Comparison of ENCODE assay signal across 40 cellular contexts in the genomic region with DNA sequence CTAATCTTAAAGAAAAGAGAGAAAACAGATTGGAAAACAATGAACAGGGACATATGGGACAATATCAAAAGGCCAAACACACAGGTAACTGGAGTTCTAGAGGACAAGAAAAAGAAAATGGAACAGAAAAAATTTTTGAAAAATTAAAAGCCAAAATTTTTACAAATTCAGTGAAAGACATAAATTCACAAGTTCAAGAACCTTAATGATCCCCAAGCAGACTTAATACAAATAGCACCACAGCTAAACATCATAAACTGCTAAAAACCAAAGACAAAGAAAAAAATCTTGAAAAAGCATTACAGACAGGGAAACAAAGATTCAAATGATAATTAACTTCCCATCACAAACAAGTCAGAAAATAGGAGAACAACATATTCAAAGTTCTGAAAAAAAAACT.
"Had no signal": no experiment of that assay in that cellular context is flagged by ENCODE, and none has a peak within 500 bp of the region (broad histone marks: within the 10 kb centered on the region; RNA-seq: fewer than 3 reads in every experiment).

No MANE protein-coding gene starts in this region.

- ATAC-seq: activated naive CD4-positive, alpha-beta T cell treated with anti-CD3 and anti-CD28 coated beads, Interleukin-2, amount 50 U/mL, for 72 hours; activated naive CD8-positive, alpha-beta T cell treated with anti-CD3 and anti-CD28 coated beads, Interleukin-2, amount 50 U/mL, for 24 hours; activated T-cell treated with anti-CD3 and anti-CD28 coated beads, Interleukin-2, amount 50 U/mL, for 4 hours; activated T-cell treated with anti-CD3 and anti-CD28 coated beads, Interleukin-2, amount 50 U/mL, for 72 hours; activated T-helper 17 cell treated with anti-CD3 and anti-CD28 coated beads, Interleukin-2, amount 50 U/mL, for 72 hours; body of pancreas had no signal

- H3K27me3 ChIP-seq: adrenal gland, ascending aorta, body of pancreas, brain microvascular endothelial cell, breast epithelium had no signal

- H3K9me3 ChIP-seq: body of pancreas, breast epithelium had no signal

- H3K4me3 Mint-ChIP-seq: activated naive CD4-positive, alpha-beta T cell treated with anti-CD3 and anti-CD28 coated beads for 36 hours; activated naive CD4-positive, alpha-beta T cell treated with anti-CD3 and anti-CD28 coated beads, Interleukin-2, amount 10 ng/mL, durations not matched to agents 7 days and 5 days; activated naive CD4-positive, alpha-beta T cell treated with anti-CD3 and anti-CD28 coated beads, Interleukin-2, amount 50 U/mL, for 24 hours; activated naive CD8-positive, alpha-beta T cell; activated naive CD8-positive, alpha-beta T cell treated with anti-CD3 and anti-CD28 coated beads for 36 hours; activated naive CD8-positive, alpha-beta T cell treated with anti-CD3 and anti-CD28 coated beads, Interleukin-2, amount 10 ng/mL, durations not matched to agents 7 days and 5 days; activated naive CD8-positive, alpha-beta T cell treated with anti-CD3 and anti-CD28 coated beads, Interleukin-2, amount 50 U/mL, for 24 hours; activated T-cell treated with anti-CD3 and anti-CD28 coated beads, Interleukin-2, amount 50 U/mL, for 24 hours; activated T-cell treated with anti-CD3 and anti-CD28 coated beads, Interleukin-2, amount 50 U/mL, for 4 hours; activated T-cell treated with anti-CD3 and anti-CD28 coated beads, Interleukin-2, amount 50 U/mL, for 72 hours; activated T-helper 1 cell treated with anti-CD3 and anti-CD28 coated beads, Interleukin-12 subunit alpha, Interleukin-12 subunit beta, Interleukin-2, Interleukin-4 antibody, amounts not matched to agents 30 ng/mL and 10 ng/mL and 1 ng/mL, durations not matched to agents 14 hours and 24 hours and 36 hours; activated T-helper 17 cell treated with anti-CD3 and anti-CD28 coated beads, Interleukin-2, amount 50 U/mL, for 72 hours; brain; central memory CD8-positive, alpha-beta T cell had no signal

- H3K4me3 ChIP-seq: adrenal gland, ascending aorta, body of pancreas, breast epithelium, cardiac muscle cell had no signal

- H3K4me1 ChIP-seq: adrenal gland, ascending aorta, body of pancreas, breast epithelium had no signal

- FAIRE-seq: astrocyte, bronchial epithelial cell had no signal

- DNase-seq: activated effector memory CD4-positive, alpha-beta T cell treated with anti-CD3 and anti-CD28 coated beads, Interleukin-2, amount 50 U/mL, for 16 hours; activated effector memory CD4-positive, alpha-beta T cell treated with Interleukin-2 at 50 U/mL for 16 hours; activated gamma-delta T cell; activated gamma-delta T cell treated with Interleukin-2 at 50 U/mL for 16 hours; activated naive CD4-positive, alpha-beta T cell; activated naive CD4-positive, alpha-beta T cell treated with anti-CD3 and anti-CD28 coated beads for 36 hours; activated naive CD4-positive, alpha-beta T cell treated with anti-CD3 and anti-CD28 coated beads, Interleukin-2, amount 10 ng/mL, durations not matched to agents 7 days and 5 days; activated naive CD4-positive, alpha-beta T cell treated with anti-CD3 and anti-CD28 coated beads, Interleukin-2, amount 50 U/mL, for 16 hours; activated naive CD4-positive, alpha-beta T cell treated with Interleukin-2 at 50 U/mL for 16 hours; activated naive CD8-positive, alpha-beta T cell treated with anti-CD3 and anti-CD28 coated beads for 36 hours; activated naive CD8-positive, alpha-beta T cell treated with anti-CD3 and anti-CD28 coated beads, Interleukin-2, amount 10 ng/mL, durations not matched to agents 7 days and 5 days; activated naive CD8-positive, alpha-beta T cell treated with anti-CD3 and anti-CD28 coated beads, Interleukin-2, amount 50 U/mL, for 24 hours; activated T-cell treated with anti-CD3 and anti-CD28 coated beads, Interleukin-2, amount 50 U/mL, for 1 hour; activated T-cell treated with anti-CD3 and anti-CD28 coated beads, Interleukin-2, amount 50 U/mL, for 24 hours; activated T-cell treated with anti-CD3 and anti-CD28 coated beads, Interleukin-2, amount 50 U/mL, for 4 hours; activated T-cell treated with anti-CD3 and anti-CD28 coated beads, Interleukin-2, amount 50 U/mL, for 48 hours; activated T-cell treated with anti-CD3 and anti-CD28 coated beads, Interleukin-2, amount 50 U/mL, for 72 hours; adrenal gland; amniotic stem cell; amygdala; anterior cingulate cortex; aorta; body of pancreas; brain microvascular endothelial cell; caudate nucleus; central memory CD4-positive, alpha-beta T cell; cerebellar nuclear complex had no signal

- H3K36me3 ChIP-seq: adrenal gland, ascending aorta, brain microvascular endothelial cell, breast epithelium, cardiac muscle cell had no signal

- H3K27me3 Mint-ChIP-seq: activated naive CD8-positive, alpha-beta T cell; activated naive CD8-positive, alpha-beta T cell treated with anti-CD3 and anti-CD28 coated beads for 36 hours; activated naive CD8-positive, alpha-beta T cell treated with anti-CD3 and anti-CD28 coated beads, Interleukin-2, amount 50 U/mL, for 24 hours had no signal

- H3K9me3 Mint-ChIP-seq: activated naive CD4-positive, alpha-beta T cell treated with anti-CD3 and anti-CD28 coated beads for 36 hours; activated naive CD4-positive, alpha-beta T cell treated with anti-CD3 and anti-CD28 coated beads, Interleukin-2, amount 10 ng/mL, durations not matched to agents 7 days and 5 days; activated naive CD4-positive, alpha-beta T cell treated with anti-CD3 and anti-CD28 coated beads, Interleukin-2, amount 50 U/mL, for 24 hours; activated naive CD8-positive, alpha-beta T cell treated with anti-CD3 and anti-CD28 coated beads, Interleukin-2, amount 50 U/mL, for 24 hours; activated T-cell treated with anti-CD3 and anti-CD28 coated beads, Interleukin-2, amount 50 U/mL, for 24 hours; activated T-cell treated with anti-CD3 and anti-CD28 coated beads, Interleukin-2, amount 50 U/mL, for 4 hours; activated T-cell treated with anti-CD3 and anti-CD28 coated beads, Interleukin-2, amount 50 U/mL, for 72 hours; activated T-helper 1 cell treated with anti-CD3 and anti-CD28 coated beads, Interleukin-12 subunit alpha, Interleukin-12 subunit beta, Interleukin-2, Interleukin-4 antibody, amounts not matched to agents 30 ng/mL and 10 ng/mL and 1 ng/mL, durations not matched to agents 14 hours and 24 hours and 36 hours; activated T-helper 17 cell treated with anti-CD3 and anti-CD28 coated beads, Interleukin-2, amount 50 U/mL, for 72 hours; activated T-helper 2 cell treated with anti-CD3 and anti-CD28 coated beads, Interferon-gamma antibody, Interleukin-2, Interleukin-4, amounts not matched to agents 10 μg/mL and 5 μg/mL and 100 μg/mL, durations not matched to agents 14 hours and 24 hours and 36 hours; central memory CD8-positive, alpha-beta T cell had no signal

- H3K36me3 Mint-ChIP-seq: activated naive CD4-positive, alpha-beta T cell treated with anti-CD3 and anti-CD28 coated beads, Interleukin-2, amount 10 ng/mL, durations not matched to agents 7 days and 5 days; activated naive CD4-positive, alpha-beta T cell treated with anti-CD3 and anti-CD28 coated beads, Interleukin-2, amount 50 U/mL, for 24 hours; activated naive CD8-positive, alpha-beta T cell; activated naive CD8-positive, alpha-beta T cell treated with anti-CD3 and anti-CD28 coated beads for 36 hours; activated naive CD8-positive, alpha-beta T cell treated with anti-CD3 and anti-CD28 coated beads, Interleukin-2, amount 10 ng/mL, durations not matched to agents 7 days and 5 days; brain had no signal

- H3K27ac ChIP-seq: adrenal gland, ascending aorta, body of pancreas, brain microvascular endothelial cell, breast epithelium, cardiac muscle cell had no signal

- H3K4me1 Mint-ChIP-seq: activated naive CD4-positive, alpha-beta T cell treated with anti-CD3 and anti-CD28 coated beads, Interleukin-2, amount 50 U/mL, for 24 hours; activated naive CD8-positive, alpha-beta T cell treated with anti-CD3 and anti-CD28 coated beads, Interleukin-2, amount 10 ng/mL, durations not matched to agents 7 days and 5 days; activated naive CD8-positive, alpha-beta T cell treated with anti-CD3 and anti-CD28 coated beads, Interleukin-2, amount 50 U/mL, for 24 hours; activated T-helper 17 cell treated with anti-CD3 and anti-CD28 coated beads, Interleukin-2, amount 50 U/mL, for 72 hours; central memory CD8-positive, alpha-beta T cell had no signal

- H3K27ac Mint-ChIP-seq: activated naive CD4-positive, alpha-beta T cell treated with anti-CD3 and anti-CD28 coated beads for 36 hours; activated naive CD4-positive, alpha-beta T cell treated with anti-CD3 and anti-CD28 coated beads, Interleukin-2, amount 10 ng/mL, durations not matched to agents 7 days and 5 days; activated naive CD4-positive, alpha-beta T cell treated with anti-CD3 and anti-CD28 coated beads, Interleukin-2, amount 50 U/mL, for 24 hours; activated naive CD4-positive, alpha-beta T cell treated with anti-CD3 and anti-CD28 coated beads, Interleukin-2, amount 50 U/mL, for 72 hours; activated naive CD8-positive, alpha-beta T cell; activated naive CD8-positive, alpha-beta T cell treated with anti-CD3 and anti-CD28 coated beads for 36 hours; activated naive CD8-positive, alpha-beta T cell treated with anti-CD3 and anti-CD28 coated beads, Interleukin-2, amount 10 ng/mL, durations not matched to agents 7 days and 5 days; activated naive CD8-positive, alpha-beta T cell treated with anti-CD3 and anti-CD28 coated beads, Interleukin-2, amount 50 U/mL, for 24 hours; activated T-cell treated with anti-CD3 and anti-CD28 coated beads, Interleukin-2, amount 50 U/mL, for 24 hours; activated T-cell treated with anti-CD3 and anti-CD28 coated beads, Interleukin-2, amount 50 U/mL, for 72 hours; activated T-helper 1 cell treated with anti-CD3 and anti-CD28 coated beads, Interleukin-12 subunit alpha, Interleukin-12 subunit beta, Interleukin-2, Interleukin-4 antibody, amounts not matched to agents 30 ng/mL and 10 ng/mL and 1 ng/mL, durations not matched to agents 14 hours and 24 hours and 36 hours; activated T-helper 17 cell treated with anti-CD3 and anti-CD28 coated beads, Interleukin-2, amount 50 U/mL, for 72 hours; activated T-helper 2 cell treated with anti-CD3 and anti-CD28 coated beads, Interferon-gamma antibody, Interleukin-2, Interleukin-4, amounts not matched to agents 10 μg/mL and 5 μg/mL and 100 μg/mL, durations not matched to agents 14 hours and 24 hours and 36 hours; brain had no signal
